9 cellular contexts compared by ENCODE assay signal in genomic region chr12:53751336-53752191, GRCh38. TPM values are rescaled to one million over a fixed set of nuclear protein-coding genes. Genes with fewer than 3 reads are reported as not detected.
A peak's percentile ranks its signal among the peaks of the same experiment; 100 is the strongest.
DNase-seq lines count a peak whose midpoint lies in the region; ATAC-seq and TF ChIP-seq lines count a peak whose summit lies in the region.
"Had no signal": no experiment of that assay in that cellular context is flagged by ENCODE, and none has a peak within 500 bp of the region (broad histone marks: within the 10 kb centered on the region; RNA-seq: fewer than 3 reads in every experiment).

TSS of gene CISTR (minus strand) at chr12:53751979.

- H3K9me3 ChIP-seq in CD4-positive, alpha-beta T cell (ENCODE audit: control insufficient read depth, low read length) = no peaks in the 10 kb centered on the region
- H3K9me3 ChIP-seq in mucosa of rectum (ENCODE audit: control insufficient read depth in 2 of 2, low read length in 2 of 2) (no peaks in the 10 kb centered on the region), aorta (ENCODE audit: control insufficient read depth, low read length) (no peaks in the 10 kb centered on the region)

- DNase-seq in CD4-positive, alpha-beta T cell = peak in 2 of 10 experiments; percentile 11 to 24
- DNase-seq in aorta = no peak
- DNase-seq in DMS153 treated with DMSO at 0.1 percent for 48 hours (lab: John Stamatoyannopoulos, UW; ENCODE audit: unreplicated experiment) = no peak

- intact Hi-C loops in CD4-positive, alpha-beta T cell (cut with DNase I, micrococcal nuclease) = no loop called here
- intact Hi-C loops in dendritic cell treated with granulocyte-macrophage colony-stimulating factor and Interleukin-4, amounts not matched to agents 40 ng/mL and 50 ng/mL, for 4 days (cut with micrococcal nuclease) = no loop called here
- intact Hi-C loops in aorta (cut with DNase I) = no loop called here

- TF ChIP-seq CTCF in CD4-positive, alpha-beta T cell (IDR thresholded peaks at IDR 0.05) = no peak

- peaks cover 48% of the 10 kb centered on the region for H3K27me3 ChIP-seq in CD4-positive, alpha-beta T cell (ENCODE audit: control insufficient read depth, insufficient read depth, low read length)
- peaks cover 63 to 81% of the 10 kb centered on the region in 2 donors for H3K27me3 ChIP-seq in mucosa of rectum (ENCODE audit: control insufficient read depth in 2 of 2, insufficient read depth in 2 of 2, low read length in 2 of 2)
- H3K27me3 ChIP-seq in aorta (ENCODE audit: control insufficient read depth in 1 of 2, insufficient read depth in 2 of 2, low read length in 1 of 2) = no peaks in the 10 kb centered on the region

- H3K4me1 ChIP-seq in mucosa of rectum (ENCODE audit: control insufficient read depth in 2 of 2, insufficient read depth in 2 of 2, low read length in 2 of 2) = peaks cover 10 to 15% of the 10 kb centered on the region in 2 donors
- no peaks in the 10 kb centered on the region for H3K4me1 ChIP-seq in aorta (ENCODE audit: control insufficient read depth in 1 of 2, insufficient read depth in 2 of 2, low read length in 2 of 2)

- no peak within 1 kb of the TSS for H3K27ac Mint-ChIP-seq in CD4-positive, alpha-beta T cell
- H3K27ac Mint-ChIP-seq in dendritic cell treated with granulocyte-macrophage colony-stimulating factor and Interleukin-4, amounts not matched to agents 40 ng/mL and 50 ng/mL, for 4 days = no peak within 1 kb of the TSS

- H3K4me3 ChIP-seq in mucosa of rectum (ENCODE audit: low read length in 2 of 2) (peak within 1 kb of the TSS; percentile 25 to 69), aorta (ENCODE audit: low read length in 2 of 2) (peak within 1 kb of the TSS; percentile 27 to 43)

- no peak within 1 kb of the TSS for H3K4me3 Mint-ChIP-seq in CD4-positive, alpha-beta T cell
- peak within 1 kb of the TSS; percentile 60 for H3K4me3 Mint-ChIP-seq in dendritic cell treated with granulocyte-macrophage colony-stimulating factor and Interleukin-4, amounts not matched to agents 40 ng/mL and 50 ng/mL, for 4 days

- no peaks in the 10 kb centered on the region for H3K27me3 Mint-ChIP-seq in CD4-positive, alpha-beta T cell
- H3K27me3 Mint-ChIP-seq in dendritic cell treated with granulocyte-macrophage colony-stimulating factor and Interleukin-4, amounts not matched to agents 40 ng/mL and 50 ng/mL, for 4 days = peaks cover 3% of the 10 kb centered on the region

- CTCF ChIA-PET in CD4-positive, alpha-beta T cell (lab: Charles Lee) = interaction anchor here (1.4 kb wide), 1 partner anchor 76 kb away, joined by 3 read pairs; the partner anchor contains the start of gene ATP5MC2

- H3K36me3 Mint-ChIP-seq in CD4-positive, alpha-beta T cell (ENCODE audit: low read depth) = no peaks in the 10 kb centered on the region
- no peaks in the 10 kb centered on the region for H3K36me3 Mint-ChIP-seq in dendritic cell treated with granulocyte-macrophage colony-stimulating factor and Interleukin-4, amounts not matched to agents 40 ng/mL and 50 ng/mL, for 4 days (ENCODE audit: low read depth)
- H3K36me3 Mint-ChIP-seq: IgD-negative memory B cell had no signal

- H3K9me3 Mint-ChIP-seq in CD4-positive, alpha-beta T cell = no peaks in the 10 kb centered on the region
- H3K9me3 Mint-ChIP-seq in dendritic cell treated with granulocyte-macrophage colony-stimulating factor and Interleukin-4, amounts not matched to agents 40 ng/mL and 50 ng/mL, for 4 days = no peaks in the 10 kb centered on the region
- H3K9me3 Mint-ChIP-seq: IgD-negative memory B cell had no signal

- no peaks in the 10 kb centered on the region for H3K36me3 ChIP-seq in mucosa of rectum (ENCODE audit: control insufficient read depth in 2 of 2, insufficient read depth in 2 of 2, low read length in 2 of 2)
- H3K36me3 ChIP-seq in aorta (ENCODE audit: control insufficient read depth in 1 of 2, insufficient read depth in 2 of 2, low read length in 1 of 2) = no peaks in the 10 kb centered on the region

- 1% methylated on average over 65 to 76 of the region's 76 CpGs for WGBS in aorta, 2 donors

- H3K4me1 Mint-ChIP-seq in CD4-positive, alpha-beta T cell (ENCODE audit: low read depth) = peaks cover 11% of the 10 kb centered on the region
- peaks cover 8% of the 10 kb centered on the region for H3K4me1 Mint-ChIP-seq in dendritic cell treated with granulocyte-macrophage colony-stimulating factor and Interleukin-4, amounts not matched to agents 40 ng/mL and 50 ng/mL, for 4 days (ENCODE audit: low read depth)

- no peak within 1 kb of the TSS for H3K9ac ChIP-seq in mucosa of rectum (ENCODE audit: low read depth in 1 of 2, low read length in 2 of 2)

- H3K27ac ChIP-seq in CD4-positive, alpha-beta T cell (ENCODE audit: low read depth, low read length) = no peak within 1 kb of the TSS
- H3K27ac ChIP-seq in mucosa of rectum (ENCODE audit: low read depth in 2 of 2, low read length in 2 of 2) (no peak within 1 kb of the TSS), aorta (ENCODE audit: low read depth in 1 of 2, low read length in 2 of 2) (no peak within 1 kb of the TSS)

- POLR2A ChIA-PET in CD4-positive, alpha-beta T cell (lab: Charles Lee) = interaction anchor here (0.9 kb wide), 1 partner anchor 23 kb away, joined by 3 read pairs; no protein-coding TSS in a partner anchor

- 0 out of 2 replicates have a peak, but pooled peaks have one; percentile 21 for TF ChIP-seq POLR2A in Raji (IDR thresholded peaks at IDR 0.05; ENCODE audit: insufficient read depth, low read depth, low read length)

- peak; percentile 21 for ATAC-seq in CD4-positive, alpha-beta T cell (ENCODE audit: poor library complexity)
- ATAC-seq in GM21619 (IDR thresholded peaks at IDR 0.05; ENCODE audit: unreplicated experiment) = peak; percentile 37
- ATAC-seq in aorta (ENCODE audit: low FRiP score) = peak; percentile 10
- no peak for ATAC-seq in GM21717 (IDR thresholded peaks at IDR 0.05; ENCODE audit: unreplicated experiment)

RNA-seq across cellular contexts. Expression of gene CISTR, which starts in this region (rescaled TPM):
- not detected for total RNA-seq in CD4-positive, alpha-beta T cell
- not detected for total RNA-seq in aorta
- not detected for polyA plus RNA-seq in aorta
- polyA plus RNA-seq: IgD-negative memory B cell had no signal

Comparison
In these comparisons a context has a peak if more than half of its experiments do, and no peak if none do; other contexts are left out.
1. Peak in ATAC-seq in CD4-positive, alpha-beta T cell; RNA of the gene not detected or under 1 TPM.
2. Peak in ATAC-seq and H3K4me3 ChIP-seq in aorta; RNA of the gene not detected or under 1 TPM.